Comparison of ENCODE assay signal across 17 cellular contexts in genomic region chr22:23966094-23966493, GRCh38. TPM values are rescaled to one million over a fixed set of nuclear protein-coding genes. Genes with fewer than 3 reads are reported as not detected.
DNase-seq lines count a peak whose midpoint lies in the region; ATAC-seq, FAIRE-seq and TF ChIP-seq lines count a peak whose summit lies in the region.
"Not testable (repeated sequence)": the region's sequence is repeated elsewhere in the genome, so short reads cannot be mapped to it uniquely, and the experiment has no call there.
"Had no signal": no experiment of that assay in that cellular context is flagged by ENCODE, and none has a peak within 500 bp of the region (broad histone marks: within the 10 kb centered on the region; RNA-seq: fewer than 3 reads in every experiment).

No MANE protein-coding gene starts in this region.

- BruUV-seq in HepG2 (replicated peaks; lab: Mats Ljungman, UMichigan) = not testable (repeated sequence)

- peak; percentile 58 for ATAC-seq in GM18511 (IDR thresholded peaks at IDR 0.05; ENCODE audit: unreplicated experiment)
- peak; percentile 31 for ATAC-seq in GM19455 (IDR thresholded peaks at IDR 0.05; ENCODE audit: unreplicated experiment)
- ATAC-seq in HG02623 (IDR thresholded peaks at IDR 0.05; ENCODE audit: unreplicated experiment) = peak; percentile 2
- peak; percentile 39 for ATAC-seq in HG03354 (IDR thresholded peaks at IDR 0.05; ENCODE audit: poor library complexity, severe bottlenecking, unreplicated experiment)
- peak; percentile 28 for ATAC-seq in T-helper 17 cell
- peak; percentile 47 for ATAC-seq in body of pancreas
- ATAC-seq in HepG2 = peak; percentile 69
- peak; percentile 75 for ATAC-seq in stimulated activated memory B cell treated with anti-CD40 and anti-IgM and Interleukin-4, amounts not matched to agents 10 μg/mL and 1 μg/mL and 100 μg/mL, for 72 hours

- not testable (repeated sequence) for H3K4me3 ChIP-seq in body of pancreas; HepG2 (replicated peaks in 1 of 3; ENCODE audit: insufficient read depth in 1 of 3, low read depth in 2 of 3, low read length in 3 of 3)

- not testable (repeated sequence) for H3K27me3 Mint-ChIP-seq in T-helper 17 cell; stimulated activated memory B cell treated with anti-CD40 and anti-IgM and Interleukin-4, amounts not matched to agents 10 μg/mL and 1 μg/mL and 100 μg/mL, for 72 hours

- DNase-seq in T-helper 17 cell; body of pancreas; HepG2 (ENCODE audit: low spot score): not testable (repeated sequence)

- not testable (repeated sequence) for H3K4me1 ChIP-seq in body of pancreas; HepG2 (ENCODE audit: insufficient read depth, low read length)

- POLR2A ChIA-PET in HepG2 (lab: Yijun Ruan, JAX) = not testable (repeated sequence)

- H3K4me2 ChIP-seq in HepG2 (ENCODE audit: low read depth, low read length) = not testable (repeated sequence)

- H3K9ac ChIP-seq in HepG2 (ENCODE audit: insufficient read depth, low read depth, low read length) = not testable (repeated sequence)

- H3K79me2 ChIP-seq in HepG2 (ENCODE audit: insufficient read depth, low read length) = not testable (repeated sequence)

- not testable (repeated sequence) for TF ChIP-seq CTCF in body of pancreas (IDR thresholded peaks at IDR 0.05); HepG2 (CRISPR knock-in tag; IDR thresholded peaks at IDR 0.05)

- in situ Hi-C loops in HepG2 (cut with HindIII; ENCODE audit: extremely low pct_ligation_motif_present, low pct_unique_long_range_greater_than_20kb) = loop anchor here (5.0 kb wide), 1 partner anchor 39 kb away; no protein-coding TSS in a partner anchor

- peaks cover 13% of the 10 kb centered on the region for H3K36me3 Mint-ChIP-seq in T-helper 17 cell (ENCODE audit: low read depth)
- H3K36me3 Mint-ChIP-seq in stimulated activated memory B cell treated with anti-CD40 and anti-IgM and Interleukin-4, amounts not matched to agents 10 μg/mL and 1 μg/mL and 100 μg/mL, for 72 hours = peaks cover 21% of the 10 kb centered on the region

- not testable (repeated sequence) for TF ChIP-seq EP300 in HepG2 (IDR thresholded peaks at IDR 0.05; ENCODE audit: low read depth in 2 of 2, low read length in 2 of 2); HepG2 (CRISPR knock-in tag; IDR thresholded peaks at IDR 0.05; ENCODE audit: borderline replicate concordance)

- TF ChIP-seq POLR2A in body of pancreas (IDR thresholded peaks at IDR 0.05); HepG2 (IDR thresholded peaks at IDR 0.05; ENCODE audit: insufficient read depth in 1 of 2, low read depth in 2 of 2, low read length in 2 of 2): not testable (repeated sequence)

- not testable (repeated sequence) for H2AFZ ChIP-seq in HepG2 (ENCODE audit: low read length)

- CTCF ChIA-PET in HepG2 (lab: Yijun Ruan, JAX; ENCODE audit: low intra/inter-chr PET ratio, low total read pairs) = not testable (repeated sequence)

- not testable (repeated sequence) for H3K27ac ChIP-seq in body of pancreas; HepG2 (ENCODE audit: extremely low read length, insufficient read depth, low read length)

- not testable (repeated sequence) for H3K36me3 ChIP-seq in body of pancreas (replicated peaks in 1 of 2; ENCODE audit: insufficient read depth in 1 of 2, low read depth in 2 of 2)
- peaks cover 2 to 20% of the 10 kb centered on the region in 2 experiments for H3K36me3 ChIP-seq in HepG2 (replicated peaks in 1 of 2; ENCODE audit: control insufficient read depth in 1 of 2, insufficient read depth in 2 of 2, low read length in 2 of 2)

- H4K20me1 ChIP-seq in HepG2 (ENCODE audit: insufficient read depth, low read length) = not testable (repeated sequence)

- FAIRE-seq in HepG2 (lab: Jason Lieb, UNC) = not testable (repeated sequence)

- peaks cover 14% of the 10 kb centered on the region for H3K4me1 Mint-ChIP-seq in T-helper 17 cell
- peaks cover 17% of the 10 kb centered on the region for H3K4me1 Mint-ChIP-seq in stimulated activated memory B cell treated with anti-CD40 and anti-IgM and Interleukin-4, amounts not matched to agents 10 μg/mL and 1 μg/mL and 100 μg/mL, for 72 hours

- H3K9me3 Mint-ChIP-seq in stimulated activated memory B cell treated with anti-CD40 and anti-IgM and Interleukin-4, amounts not matched to agents 10 μg/mL and 1 μg/mL and 100 μg/mL, for 72 hours = not testable (repeated sequence)

- no CpG with 5 or more reads among the region's 18 CpGs for WGBS in body of pancreas, 2 donors
- no CpG with 5 or more reads among the region's 18 CpGs for WGBS in HepG2 (ENCODE audit: low lambda C conversion rate)

- TF ChIP-seq RAD21 in HepG2 (CRISPR knock-in tag; IDR thresholded peaks at IDR 0.05) = not testable (repeated sequence)

- H3K27me3 ChIP-seq in body of pancreas; HepG2 (ENCODE audit: control insufficient read depth in 1 of 2, insufficient read depth in 2 of 2, low read length in 2 of 2): not testable (repeated sequence)

- not testable (repeated sequence) for H3K4me3 Mint-ChIP-seq in T-helper 17 cell; stimulated activated memory B cell treated with anti-CD40 and anti-IgM and Interleukin-4, amounts not matched to agents 10 μg/mL and 1 μg/mL and 100 μg/mL, for 72 hours

- not testable (repeated sequence) for H3K9me3 ChIP-seq in T-helper 17 cell (ENCODE audit: control insufficient read depth, low read length, poor library complexity, severe bottlenecking); body of pancreas; HepG2 (ENCODE audit: low read length)

- not testable (repeated sequence) for H3K27ac Mint-ChIP-seq in T-helper 17 cell; stimulated activated memory B cell treated with anti-CD40 and anti-IgM and Interleukin-4, amounts not matched to agents 10 μg/mL and 1 μg/mL and 100 μg/mL, for 72 hours

- intact Hi-C loops in body of pancreas (cut with DNase I); HepG2 (cut with micrococcal nuclease; ENCODE audit: unreplicated experiment): not testable (repeated sequence)

RNA-seq across cellular contexts. Expression of gene DDTL, which starts 0.6 kb away (rescaled TPM):
- 1 to 10 TPM; 2.4 to 3.5 TPM for total RNA-seq in T-helper 17 cell
- total RNA-seq in body of pancreas = under 1 TPM in 1 of 2 donors, not detected in 1; 0.66 TPM
- 0.31 TPM in 1 of 2 replicates, not detected in the other for total RNA-seq in HepG2 (2016; rRNA removed; fragmentation: Illumina TruSeq; extraction: Trizol)
- total RNA-seq in HepG2 (2016; cell fraction: cytosol; rRNA removed; fragmentation: Illumina TruSeq; extraction: Trizol; ENCODE audit: low read depth) = 0.30 TPM in 1 of 2 replicates, not detected in the other
- 0.13 and 0.26 TPM in 2 replicates for total RNA-seq in HepG2 (2016; cell fraction: insoluble cytoplasmic fraction; rRNA removed; fragmentation: Illumina TruSeq; extraction: Trizol)
- 0.28 TPM in 1 of 2 replicates, not detected in the other for total RNA-seq in HepG2 (2016; cell fraction: membrane; rRNA removed; fragmentation: Illumina TruSeq; extraction: Trizol)
- 0.28 TPM in 1 of 2 replicates, not detected in the other for total RNA-seq in HepG2 (2016; cell fraction: nucleus; rRNA removed; fragmentation: Illumina TruSeq; extraction: Trizol)
- polyA plus RNA-seq in HepG2 (2011; rRNA removed) = 0.07 TPM in 1 of 2 replicates, not detected in the other
- polyA plus RNA-seq in HepG2 (2011; cell fraction: cytosol; rRNA removed) = not detected in 2 replicates
- 0.10 TPM in 1 of 2 replicates, not detected in the other for polyA plus RNA-seq in HepG2 (2011; cell fraction: nucleus; rRNA removed)
- 4.9 and 5.3 TPM in 2 replicates for polyA plus RNA-seq in HepG2 (2012)
- 0.10 TPM in 1 of 2 replicates, not detected in the other for polyA plus RNA-seq in HepG2 (2016; cell fraction: cytosol; fragmentation: Illumina TruSeq; extraction: Trizol; ENCODE audit: low read depth)
- 0.23 TPM in 1 of 2 replicates, not detected in the other for polyA plus RNA-seq in HepG2 (2016; cell fraction: insoluble cytoplasmic fraction; fragmentation: Illumina TruSeq; extraction: Trizol; ENCODE audit: low read depth)
- not detected in 2 replicates for polyA plus RNA-seq in HepG2 (2016; cell fraction: membrane; fragmentation: Illumina TruSeq; extraction: Trizol; ENCODE audit: low read depth)
- polyA plus RNA-seq in HepG2 (2016; cell fraction: nucleus; fragmentation: Illumina TruSeq; extraction: Trizol; ENCODE audit: insufficient read depth, low read depth) = not detected in 2 replicates
- 0.22 and 11.7 TPM in 2 replicates for polyA minus RNA-seq in HepG2 (2011; rRNA and poly(A)+ RNA removed; ENCODE audit: low replicate concordance)
- not detected in 2 replicates for polyA minus RNA-seq in HepG2 (2011; cell fraction: cytosol; rRNA and poly(A)+ RNA removed)
- polyA minus RNA-seq in HepG2 (2011; cell fraction: nucleus; rRNA and poly(A)+ RNA removed) = not detected in 2 replicates
- total RNA-seq: H9, smooth muscle cell had no signal

RNA-seq across cellular contexts. Expression of gene GSTT2B, which starts 5.1 kb away (rescaled TPM):
- total RNA-seq in T-helper 17 cell = not detected
- 10 to 100 TPM in 1 of 2 donors, 1 to 10 TPM in 1; 8.3 to 16.5 TPM for total RNA-seq in body of pancreas
- total RNA-seq in HepG2 (2016; rRNA removed; fragmentation: Illumina TruSeq; extraction: Trizol) = 0.53 and 1.5 TPM in 2 replicates
- 0.26 and 0.51 TPM in 2 replicates for total RNA-seq in HepG2 (2016; cell fraction: cytosol; rRNA removed; fragmentation: Illumina TruSeq; extraction: Trizol; ENCODE audit: low read depth)
- total RNA-seq in HepG2 (2016; cell fraction: insoluble cytoplasmic fraction; rRNA removed; fragmentation: Illumina TruSeq; extraction: Trizol) = 0.62 and 1.2 TPM in 2 replicates
- total RNA-seq in HepG2 (2016; cell fraction: membrane; rRNA removed; fragmentation: Illumina TruSeq; extraction: Trizol) = 0.45 and 0.74 TPM in 2 replicates
- total RNA-seq in HepG2 (2016; cell fraction: nucleus; rRNA removed; fragmentation: Illumina TruSeq; extraction: Trizol) = 1.4 and 1.9 TPM in 2 replicates
- 3.6 and 3.9 TPM in 2 replicates for polyA plus RNA-seq in HepG2 (2011; rRNA removed)
- 1.3 and 1.4 TPM in 2 replicates for polyA plus RNA-seq in HepG2 (2011; cell fraction: cytosol; rRNA removed)
- polyA plus RNA-seq in HepG2 (2011; cell fraction: nucleus; rRNA removed) = 20.9 and 22.8 TPM in 2 replicates
- polyA plus RNA-seq in HepG2 (2012) = 1.5 and 1.7 TPM in 2 replicates
- polyA plus RNA-seq in HepG2 (2016; cell fraction: cytosol; fragmentation: Illumina TruSeq; extraction: Trizol; ENCODE audit: low read depth) = 0.50 and 0.52 TPM in 2 replicates
- polyA plus RNA-seq in HepG2 (2016; cell fraction: insoluble cytoplasmic fraction; fragmentation: Illumina TruSeq; extraction: Trizol; ENCODE audit: low read depth) = 0.84 and 1.0 TPM in 2 replicates
- 0.49 and 0.61 TPM in 2 replicates for polyA plus RNA-seq in HepG2 (2016; cell fraction: membrane; fragmentation: Illumina TruSeq; extraction: Trizol; ENCODE audit: low read depth)
- 6.7 and 7.2 TPM in 2 replicates for polyA plus RNA-seq in HepG2 (2016; cell fraction: nucleus; fragmentation: Illumina TruSeq; extraction: Trizol; ENCODE audit: insufficient read depth, low read depth)
- polyA minus RNA-seq in HepG2 (2011; rRNA and poly(A)+ RNA removed; ENCODE audit: low replicate concordance) = 0.26 and 16.4 TPM in 2 replicates
- polyA minus RNA-seq in HepG2 (2011; cell fraction: cytosol; rRNA and poly(A)+ RNA removed) = 0.79 TPM in 1 of 2 replicates, not detected in the other
- polyA minus RNA-seq in HepG2 (2011; cell fraction: nucleus; rRNA and poly(A)+ RNA removed) = 0.75 and 1.4 TPM in 2 replicates
- total RNA-seq: activated CD4-positive, alpha-beta T cell treated with anti-CD3 and anti-CD28 coated beads, Interleukin-2, amount 10 ng/mL, durations not matched to agents 24 days and 14 days; smooth muscle cell had no signal

RNA-seq across cellular contexts. Expression of gene DDT, which starts 8.1 kb away (rescaled TPM):
- total RNA-seq in T-helper 17 cell (10 to 100 TPM; 69.4 to 74.2 TPM), body of pancreas (10 to 100 TPM; 70.3 to 78.4 TPM), HepG2 (2016; rRNA removed; fragmentation: Illumina TruSeq; extraction: Trizol) (120 and 143 TPM in 2 replicates)
- total RNA-seq in HepG2 (2016; cell fraction: cytosol; rRNA removed; fragmentation: Illumina TruSeq; extraction: Trizol; ENCODE audit: low read depth) = 60.4 and 70.3 TPM in 2 replicates
- 129 and 145 TPM in 2 replicates for total RNA-seq in HepG2 (2016; cell fraction: insoluble cytoplasmic fraction; rRNA removed; fragmentation: Illumina TruSeq; extraction: Trizol)
- 63.1 and 70.2 TPM in 2 replicates for total RNA-seq in HepG2 (2016; cell fraction: membrane; rRNA removed; fragmentation: Illumina TruSeq; extraction: Trizol)
- total RNA-seq in HepG2 (2016; cell fraction: nucleus; rRNA removed; fragmentation: Illumina TruSeq; extraction: Trizol) = 47.8 and 63.8 TPM in 2 replicates
- 159 and 181 TPM in 2 replicates for polyA plus RNA-seq in HepG2 (2011; rRNA removed)
- polyA plus RNA-seq in HepG2 (2011; cell fraction: cytosol; rRNA removed) = 124 and 244 TPM in 2 replicates
- 150 and 188 TPM in 2 replicates for polyA plus RNA-seq in HepG2 (2011; cell fraction: nucleus; rRNA removed)
- polyA plus RNA-seq in HepG2 (2012) = 66.3 and 104 TPM in 2 replicates
- 67.3 and 70.6 TPM in 2 replicates for polyA plus RNA-seq in HepG2 (2016; cell fraction: cytosol; fragmentation: Illumina TruSeq; extraction: Trizol; ENCODE audit: low read depth)
- polyA plus RNA-seq in HepG2 (2016; cell fraction: insoluble cytoplasmic fraction; fragmentation: Illumina TruSeq; extraction: Trizol; ENCODE audit: low read depth) = 125 and 141 TPM in 2 replicates
- 61.9 and 66.8 TPM in 2 replicates for polyA plus RNA-seq in HepG2 (2016; cell fraction: membrane; fragmentation: Illumina TruSeq; extraction: Trizol; ENCODE audit: low read depth)
- 98.1 and 122 TPM in 2 replicates for polyA plus RNA-seq in HepG2 (2016; cell fraction: nucleus; fragmentation: Illumina TruSeq; extraction: Trizol; ENCODE audit: insufficient read depth, low read depth)
- polyA minus RNA-seq in HepG2 (2011; rRNA and poly(A)+ RNA removed; ENCODE audit: low replicate concordance) = 36.0 and 80.8 TPM in 2 replicates
- 35.0 and 38.4 TPM in 2 replicates for polyA minus RNA-seq in HepG2 (2011; cell fraction: cytosol; rRNA and poly(A)+ RNA removed)
- 27.8 and 28.0 TPM in 2 replicates for polyA minus RNA-seq in HepG2 (2011; cell fraction: nucleus; rRNA and poly(A)+ RNA removed)

RNA-seq across cellular contexts. Expression of gene GSTT2, which starts 13.8 kb away (rescaled TPM):
- not detected for total RNA-seq in T-helper 17 cell
- total RNA-seq in body of pancreas = not detected
- not detected in 2 replicates for total RNA-seq in HepG2 (2016; rRNA removed; fragmentation: Illumina TruSeq; extraction: Trizol)
- not detected in 2 replicates for total RNA-seq in HepG2 (2016; cell fraction: cytosol; rRNA removed; fragmentation: Illumina TruSeq; extraction: Trizol; ENCODE audit: low read depth)
- total RNA-seq in HepG2 (2016; cell fraction: insoluble cytoplasmic fraction; rRNA removed; fragmentation: Illumina TruSeq; extraction: Trizol) = not detected in 2 replicates
- total RNA-seq in HepG2 (2016; cell fraction: membrane; rRNA removed; fragmentation: Illumina TruSeq; extraction: Trizol) = not detected in 2 replicates
- not detected in 2 replicates for total RNA-seq in HepG2 (2016; cell fraction: nucleus; rRNA removed; fragmentation: Illumina TruSeq; extraction: Trizol)
- polyA plus RNA-seq in HepG2 (2011; rRNA removed) = not detected in 2 replicates
- polyA plus RNA-seq in HepG2 (2011; cell fraction: cytosol; rRNA removed) = not detected in 2 replicates
- polyA plus RNA-seq in HepG2 (2011; cell fraction: nucleus; rRNA removed) = 0.21 and 0.71 TPM in 2 replicates
- 0.21 TPM in 1 of 2 replicates, not detected in the other for polyA plus RNA-seq in HepG2 (2012)
- not detected in 2 replicates for polyA plus RNA-seq in HepG2 (2016; cell fraction: cytosol; fragmentation: Illumina TruSeq; extraction: Trizol; ENCODE audit: low read depth)
- polyA plus RNA-seq in HepG2 (2016; cell fraction: insoluble cytoplasmic fraction; fragmentation: Illumina TruSeq; extraction: Trizol; ENCODE audit: low read depth) = not detected in 2 replicates
- polyA plus RNA-seq in HepG2 (2016; cell fraction: membrane; fragmentation: Illumina TruSeq; extraction: Trizol; ENCODE audit: low read depth) = not detected in 2 replicates
- polyA plus RNA-seq in HepG2 (2016; cell fraction: nucleus; fragmentation: Illumina TruSeq; extraction: Trizol; ENCODE audit: insufficient read depth, low read depth) = 0.45 TPM in 1 of 2 replicates, not detected in the other
- not detected in 2 replicates for polyA minus RNA-seq in HepG2 (2011; rRNA and poly(A)+ RNA removed; ENCODE audit: low replicate concordance)
- not detected in 2 replicates for polyA minus RNA-seq in HepG2 (2011; cell fraction: cytosol; rRNA and poly(A)+ RNA removed)
- polyA minus RNA-seq in HepG2 (2011; cell fraction: nucleus; rRNA and poly(A)+ RNA removed) = not detected in 2 replicates
- total RNA-seq: breast epithelium, stomach had no signal

RNA-seq across cellular contexts. Expression of gene GSTT4, which starts 39.2 kb away (rescaled TPM):
- not detected for total RNA-seq in T-helper 17 cell
- total RNA-seq in body of pancreas = not detected
- total RNA-seq in HepG2 (2016; rRNA removed; fragmentation: Illumina TruSeq; extraction: Trizol) = 0.18 and 0.62 TPM in 2 replicates
- total RNA-seq in HepG2 (2016; cell fraction: cytosol; rRNA removed; fragmentation: Illumina TruSeq; extraction: Trizol; ENCODE audit: low read depth) = 0.30 and 0.44 TPM in 2 replicates
- 0.22 and 0.82 TPM in 2 replicates for total RNA-seq in HepG2 (2016; cell fraction: insoluble cytoplasmic fraction; rRNA removed; fragmentation: Illumina TruSeq; extraction: Trizol)
- 0.62 and 0.77 TPM in 2 replicates for total RNA-seq in HepG2 (2016; cell fraction: membrane; rRNA removed; fragmentation: Illumina TruSeq; extraction: Trizol)
- total RNA-seq in HepG2 (2016; cell fraction: nucleus; rRNA removed; fragmentation: Illumina TruSeq; extraction: Trizol) = 0.94 and 1.2 TPM in 2 replicates
- polyA plus RNA-seq in HepG2 (2011; rRNA removed) = 0.59 and 0.63 TPM in 2 replicates
- 0.06 and 0.16 TPM in 2 replicates for polyA plus RNA-seq in HepG2 (2011; cell fraction: cytosol; rRNA removed)
- polyA plus RNA-seq in HepG2 (2011; cell fraction: nucleus; rRNA removed) = 2.4 and 3.5 TPM in 2 replicates
- polyA plus RNA-seq in HepG2 (2012) = 0.16 and 0.23 TPM in 2 replicates
- 0.15 and 0.20 TPM in 2 replicates for polyA plus RNA-seq in HepG2 (2016; cell fraction: cytosol; fragmentation: Illumina TruSeq; extraction: Trizol; ENCODE audit: low read depth)
- not detected in 2 replicates for polyA plus RNA-seq in HepG2 (2016; cell fraction: insoluble cytoplasmic fraction; fragmentation: Illumina TruSeq; extraction: Trizol; ENCODE audit: low read depth)
- polyA plus RNA-seq in HepG2 (2016; cell fraction: membrane; fragmentation: Illumina TruSeq; extraction: Trizol; ENCODE audit: low read depth) = 0.30 TPM in 1 of 2 replicates, not detected in the other
- 2.0 and 2.2 TPM in 2 replicates for polyA plus RNA-seq in HepG2 (2016; cell fraction: nucleus; fragmentation: Illumina TruSeq; extraction: Trizol; ENCODE audit: insufficient read depth, low read depth)
- 1.8 TPM in 1 of 2 replicates, not detected in the other for polyA minus RNA-seq in HepG2 (2011; rRNA and poly(A)+ RNA removed; ENCODE audit: low replicate concordance)
- polyA minus RNA-seq in HepG2 (2011; cell fraction: cytosol; rRNA and poly(A)+ RNA removed) = not detected in 2 replicates
- 3.0 and 4.8 TPM in 2 replicates for polyA minus RNA-seq in HepG2 (2011; cell fraction: nucleus; rRNA and poly(A)+ RNA removed)
- total RNA-seq: activated CD4-positive, alpha-beta T cell treated with anti-CD3 and anti-CD28 coated beads, Interleukin-2, amount 10 ng/mL, durations not matched to agents 24 days and 14 days; breast epithelium; fibroblast of lung; H9; pulmonary artery endothelial cell; smooth muscle cell; stomach; transverse colon had no signal
- polyA plus RNA-seq: adipose tissue, fibroblast of lung, smooth muscle cell, stomach had no signal

Comparison
In these comparisons a context has a peak if more than half of its experiments do, and no peak if none do; other contexts are left out.
1. ATAC-seq: peak in every context shown above with its lines; median percentile 75 in stimulated activated memory B cell treated with anti-CD40 and anti-IgM and Interleukin-4, amounts not matched to agents 10 μg/mL and 1 μg/mL and 100 μg/mL, for 72 hours; 69 in HepG2; 58 in GM18511; 47 in body of pancreas; 39 in HG03354; 31 in GM19455; 28 in T-helper 17 cell; 2 in HG02623.